In genomic region chr6:33777716-33778474, GRCh38 we compare ENCODE assay signal across 16 cellular contexts. TPM values are rescaled to one million over a fixed set of nuclear protein-coding genes. Genes with fewer than 3 reads are reported as not detected.
DNase-seq lines count a peak whose midpoint lies in the region; TF ChIP-seq lines count a peak whose summit lies in the region.
"Had no signal": no experiment of that assay in that cellular context is flagged by ENCODE, and none has a peak within 500 bp of the region (broad histone marks: within the 10 kb centered on the region; RNA-seq: fewer than 3 reads in every experiment).

No MANE protein-coding gene starts in this region.

- TF ChIP-seq CTCF in HEK293 (tag by site-specific recombination; IDR thresholded peaks at IDR 0.05): no peak
- TF ChIP-seq CTCF in RWPE1 (conservative IDR thresholded peaks at IDR 0.05; ENCODE audit: low read depth): no peak

- H3K4me1 ChIP-seq in HEK293 (ENCODE audit: control insufficient read depth, insufficient read depth, low read length) (no peaks in the 10 kb centered on the region), SJCRH30 (peaks cover 19% of the 10 kb centered on the region; the same call in 1 of the 2 replicates)

- H3K36me3 ChIP-seq in HEK293 (ENCODE audit: control insufficient read depth in 2 of 2, insufficient read depth in 1 of 2, low read length in 2 of 2) (peaks cover 10 to 97% of the 10 kb centered on the region in 2 experiments), SJCRH30 (peaks cover 78% of the 10 kb centered on the region)

- no peaks in the 10 kb centered on the region for H3K9me3 ChIP-seq in HEK293 (ENCODE audit: control insufficient read depth, insufficient read depth, low read depth, low read length)
- H3K9me3 ChIP-seq in SJCRH30 (replicated peaks): no peaks in the 10 kb centered on the region

- H3K27ac ChIP-seq in HEK293 (ENCODE audit: extremely low read depth, low read depth, low read length) (no peak overlapping the region), RWPE1 (peak overlapping the region; percentile 7; the same call in 1 of the 2 replicates), SJCRH30 (no peak overlapping the region)

- no peak for DNase-seq in RWPE1 (ENCODE audit: low spot score)
- DNase-seq in kidney glomerular epithelial cell (lab: John Stamatoyannopoulos, UW): peak; percentile 67
- peak; percentile 65 for DNase-seq in retina
- no peak for DNase-seq in HPDE6-E6E7 (ENCODE audit: extremely low spot score)
- DNase-seq in SJCRH30: no peak
- no peak for DNase-seq in COLO829 (ENCODE audit: low spot score)
- DNase-seq: Calu3, HCEC 1CT, Kasumi-1, MM.1S, NCI-H1092 treated with DMSO at 0.1 percent for 48 hours, NCI-H2081 treated with DMSO at 0.1 percent for 48 hours, NCI-H510A, NCI-H774, PC-3 had no signal

- CTCF ChIA-PET in HEK293 (lab: Yijun Ruan, JAX): interaction anchor here (0.5 to 3.3 kb wide), 9 partner anchors 10 to 869 kb away, joined by 3 to 9 read pairs (median 3); partner anchors contain the start of gene LEMD2
- CTCF ChIA-PET in RWPE1 (lab: Yijun Ruan, JAX): interaction anchor here (0.6 kb wide), 1 partner anchor 637 kb away, joined by 8 read pairs; no protein-coding TSS in a partner anchor

- no peak overlapping the region for H3K4me3 ChIP-seq in HEK293 (ENCODE audit: low read depth, low read length)
- H3K4me3 ChIP-seq in SJCRH30: no peak overlapping the region

- H3K27me3 ChIP-seq in SJCRH30: no peaks in the 10 kb centered on the region

- POLR2A ChIA-PET in HEK293 (lab: Yijun Ruan, JAX) (interaction anchor here (1.2 kb wide), 1 partner anchor 11 kb away, joined by 3 read pairs; the partner anchor contains the start of gene LEMD2), RWPE1 (lab: Yijun Ruan, JAX; ENCODE audit: low non-redundant PET) (no interaction called here)

TF ChIP-seq in HEK293, 187 proteins besides CTCF, POLR2A, EP300 and RAD21:
- TF ChIP-seq ZIC2 (tag by site-specific recombination; IDR thresholded peaks at IDR 0.05) (peak; percentile 82), ZNF24 (tag by site-specific recombination; IDR thresholded peaks at IDR 0.05) (no peak), ZNF350 (tag by site-specific recombination; IDR thresholded peaks at IDR 0.05) (no peak), ZNF571 (tag by site-specific recombination; IDR thresholded peaks at IDR 0.05) (no peak), GLIS1 (tag by site-specific recombination; IDR thresholded peaks at IDR 0.05) (peak; percentile 47), ZNF830 (tag by site-specific recombination; IDR thresholded peaks at IDR 0.05; ENCODE audit: low read depth) (no peak), ZNF274 (IDR thresholded peaks at IDR 0.05; ENCODE audit: low read length) (no peak), ZNF274 (tag by site-specific recombination; IDR thresholded peaks at IDR 0.05; ENCODE audit: borderline replicate concordance) (no peak), ZEB2 (tag by site-specific recombination; IDR thresholded peaks at IDR 0.05) (no peak), ZNF514 (tag by site-specific recombination; IDR thresholded peaks at IDR 0.05) (no peak), SP2 (tag by site-specific recombination; IDR thresholded peaks at IDR 0.05) (no peak), ZNF555 (tag by site-specific recombination; conservative IDR thresholded peaks at IDR 0.05) (no peak), ZNF239 (tag by site-specific recombination; IDR thresholded peaks at IDR 0.05) (no peak)
- TF ChIP-seq, protein P1, sequence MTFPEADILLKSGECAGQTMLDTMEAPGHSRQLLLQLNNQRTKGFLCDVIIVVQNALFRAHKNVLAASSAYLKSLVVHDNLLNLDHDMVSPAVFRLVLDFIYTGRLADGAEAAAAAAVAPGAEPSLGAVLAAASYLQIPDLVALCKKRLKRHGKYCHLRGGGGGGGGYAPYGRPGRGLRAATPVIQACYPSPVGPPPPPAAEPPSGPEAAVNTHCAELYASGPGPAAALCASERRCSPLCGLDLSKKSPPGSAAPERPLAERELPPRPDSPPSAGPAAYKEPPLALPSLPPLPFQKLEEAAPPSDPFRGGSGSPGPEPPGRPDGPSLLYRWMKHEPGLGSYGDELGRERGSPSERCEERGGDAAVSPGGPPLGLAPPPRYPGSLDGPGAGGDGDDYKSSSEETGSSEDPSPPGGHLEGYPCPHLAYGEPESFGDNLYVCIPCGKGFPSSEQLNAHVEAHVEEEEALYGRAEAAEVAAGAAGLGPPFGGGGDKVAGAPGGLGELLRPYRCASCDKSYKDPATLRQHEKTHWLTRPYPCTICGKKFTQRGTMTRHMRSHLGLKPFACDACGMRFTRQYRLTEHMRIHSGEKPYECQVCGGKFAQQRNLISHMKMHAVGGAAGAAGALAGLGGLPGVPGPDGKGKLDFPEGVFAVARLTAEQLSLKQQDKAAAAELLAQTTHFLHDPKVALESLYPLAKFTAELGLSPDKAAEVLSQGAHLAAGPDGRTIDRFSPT (tag by site-specific recombination; IDR thresholded peaks at IDR 0.05): no peak

RNA-seq across cellular contexts. Expression of gene LEMD2, which starts 11.0 kb away (rescaled TPM):
- 43.9 and 50.1 TPM in 2 replicates for total RNA-seq in SJCRH30 (2014; rRNA removed; shearing (Covaris generic))

RNA-seq across cellular contexts. Expression of gene MLN, which starts 25.9 kb away (rescaled TPM):
- not detected in 2 replicates for total RNA-seq in SJCRH30 (2014; rRNA removed; shearing (Covaris generic))
- total RNA-seq: Calu3, PC-3 had no signal

RNA-seq across cellular contexts. Expression of gene IP6K3, which starts 31.2 kb away (rescaled TPM):
- 10.3 and 11.2 TPM in 2 replicates for total RNA-seq in SJCRH30 (2014; rRNA removed; shearing (Covaris generic))
- total RNA-seq: Calu3, PC-3 had no signal

Comparison
In these comparisons a context has a peak if more than half of its experiments do, and no peak if none do; other contexts are left out.
1. DNase-seq: peak in kidney glomerular epithelial cell (single experiment) and retina (single experiment); none in RWPE1 (single experiment), HPDE6-E6E7 (single experiment), SJCRH30 (0 of 2) and COLO829 (single experiment).